8 cellular contexts compared by ENCODE assay signal in genomic region chr4:55397024-55397520, GRCh38. TPM values are rescaled to one million over a fixed set of nuclear protein-coding genes. Genes with fewer than 3 reads are reported as not detected.
DNase-seq lines count a peak whose midpoint lies in the region; TF ChIP-seq lines count a peak whose summit lies in the region.

No MANE protein-coding gene starts in this region.

- H3K27me3 ChIP-seq in SK-N-SH (ENCODE audit: insufficient read depth), result no peaks in the 10 kb centered on the region
- no peaks in the 10 kb centered on the region for H3K27me3 ChIP-seq in esophagus muscularis mucosa
- H3K27me3 ChIP-seq in ovary, result no peaks in the 10 kb centered on the region

- H3K9me3 ChIP-seq in SK-N-SH, result no peaks in the 10 kb centered on the region
- no peaks in the 10 kb centered on the region for H3K9me3 ChIP-seq in esophagus muscularis mucosa
- no peaks in the 10 kb centered on the region for H3K9me3 ChIP-seq in ovary

- H3K4me3 ChIP-seq in SK-N-SH (ENCODE audit: low read depth in 2 of 2, low read length in 1 of 2) (peak overlapping the region; percentile 81 to 90), esophagus muscularis mucosa (peak overlapping the region; percentile 88 to 100 (median 96)), ovary (peak overlapping the region; percentile 85)

- POLR2A ChIA-PET in SK-N-SH (lab: Yijun Ruan, JAX), result interaction anchor here (0.7 kb wide), 1 partner anchor 23 kb away, joined by 3 read pairs; no protein-coding TSS in a partner anchor

- H3F3A ChIP-seq in SK-N-SH (replicated peaks; ENCODE audit: insufficient read depth), result peaks cover 11% of the 10 kb centered on the region

- peaks cover 48% of the 10 kb centered on the region for H4K20me1 ChIP-seq in SK-N-SH (ENCODE audit: insufficient read depth)

- no peak overlapping the region for H2AFZ ChIP-seq in SK-N-SH (ENCODE audit: low read depth)

- CTCF ChIA-PET in SK-N-SH (lab: Yijun Ruan, JAX), result interaction anchor here (2.4 kb wide), 1 partner anchor 51 kb away, joined by 12 read pairs; the partner anchor contains the start of gene SRD5A3

- H3K9ac ChIP-seq in SK-N-SH, result peak overlapping the region; percentile 98

- peak overlapping the region; percentile 99 for H3K4me2 ChIP-seq in SK-N-SH

- H3K27ac ChIP-seq in SK-N-SH (ENCODE audit: low read depth in 2 of 2, low read length in 1 of 2) (peak overlapping the region; percentile 86 to 89), esophagus muscularis mucosa (replicated peaks in 1 of 4) (peak overlapping the region; percentile 94 to 100 (median 100)), ovary (peak overlapping the region; percentile 58 to 95)

- peaks cover 60% of the 10 kb centered on the region for H3K79me2 ChIP-seq in SK-N-SH (ENCODE audit: insufficient read depth)

- TF ChIP-seq RAD21 in SK-N-SH (IDR thresholded peaks at IDR 0.05; ENCODE audit: low read length), result no peak

- TF ChIP-seq POLR2A in esophagus muscularis mucosa (IDR thresholded peaks at IDR 0.05; ENCODE audit: low read depth) (no peak), ovary (IDR thresholded peaks at IDR 0.05) (no peak)

- H3K9me2 ChIP-seq in SK-N-SH, result no peaks in the 10 kb centered on the region

- intact Hi-C loops in esophagus muscularis mucosa (cut with DNase I) (loop anchor here (5.0 kb wide), 1 partner anchor 150 kb away; the partner anchor contains the start of gene CLOCK), ovary (cut with DNase I) (loop anchor here in 1 of 4 donors (2.0 to 5.0 kb wide), 2 partner anchors 50 to 150 kb away; partner anchors contain the start of genes CLOCK and SRD5A3)

- TF ChIP-seq EP300 in SK-N-SH (IDR thresholded peaks at IDR 0.05; ENCODE audit: borderline replicate concordance in 1 of 2, low read depth in 1 of 2, low read length in 1 of 2) (no peak), esophagus muscularis mucosa (IDR thresholded peaks at IDR 0.05) (no peak), ovary (IDR thresholded peaks at IDR 0.05) (no peak)

- DNase-seq in NCI-H510A treated with DMSO at 0.1 percent for 48 hours (lab: John Stamatoyannopoulos, UW) (peak; percentile 36), NCI-H510A (lab: John Stamatoyannopoulos, UW) (no peak), SK-N-SH (peak; percentile 57), esophagus muscularis mucosa (ENCODE audit: extremely low spot score) (no peak), ovary (peak in 3 of 5 donors; percentile 43 to 47 (median 46)), GF-D8 (lab: John Stamatoyannopoulos, UW) (no peak), DMS153 (lab: John Stamatoyannopoulos, UW) (no peak)
- DNase-seq in NK-92 treated with Interleukin-12 subunit alpha and Interleukin-12 subunit beta, amount 100 ng/mL, for 24 hours (lab: John Stamatoyannopoulos, UW), result no peak

- H3K36me3 ChIP-seq in SK-N-SH (replicated peaks in 1 of 2; ENCODE audit: control insufficient read depth in 1 of 2, insufficient read depth in 2 of 2, low read length in 1 of 2) (peaks cover 13 to 30% of the 10 kb centered on the region in 2 experiments), esophagus muscularis mucosa (peaks cover 0 to 12% (median 5%) of the 10 kb centered on the region in 4 donors), ovary (no peaks in the 10 kb centered on the region)

- TF ChIP-seq CTCF in SK-N-SH (IDR thresholded peaks at IDR 0.05) (no peak), esophagus muscularis mucosa (IDR thresholded peaks at IDR 0.05) (no peak), ovary (IDR thresholded peaks at IDR 0.05) (no peak)

- H3K4me1 ChIP-seq in SK-N-SH (ENCODE audit: control insufficient read depth in 1 of 2, insufficient read depth in 2 of 2, low read depth in 1 of 2, low read length in 1 of 2) (peaks cover 0 to 5% of the 10 kb centered on the region in 2 experiments; a peak in 2 of 4 replicates), esophagus muscularis mucosa (peaks cover 27 to 53% (median 50%) of the 10 kb centered on the region in 4 donors), ovary (ENCODE audit: insufficient read depth) (peaks cover 5% of the 10 kb centered on the region)

- WGBS in SK-N-SH (ENCODE audit: low lambda C conversion rate), result 3% methylated on average over 9 of the region's 9 CpGs
- WGBS in esophagus muscularis mucosa, result 13% methylated on average over 9 of the region's 9 CpGs
- WGBS in ovary, 3 donors, result 4% methylated on average over 9 of the region's 9 CpGs

TF ChIP-seq in SK-N-SH, 30 proteins besides CTCF, POLR2A, EP300 and RAD21:
- TF ChIP-seq SIN3A (IDR thresholded peaks at IDR 0.05; ENCODE audit: borderline replicate concordance, low read depth, low read length) (peak; percentile 7; the same call in 1 of the 2 replicates), NFIC (IDR thresholded peaks at IDR 0.05; ENCODE audit: borderline replicate concordance) (no peak), MXI1 (IDR thresholded peaks at IDR 0.05; ENCODE audit: low read depth, low read length) (peak; percentile 45; the same call in 1 of the 2 replicates)

RNA-seq across cellular contexts. Expression of gene TMEM165, which starts 1.3 kb away (rescaled TPM):
- polyA plus RNA-seq in SK-N-SH (2012; rRNA removed) (58.6 and 89.2 TPM in 2 replicates), ovary (10 to 100 TPM; 33.3 to 57.8 TPM)
- polyA plus RNA-seq in SK-N-SH (2012; cell fraction: cytosol; rRNA removed), result 75.8 and 85.3 TPM in 2 replicates
- polyA plus RNA-seq in SK-N-SH (2012; cell fraction: nucleus; rRNA removed), result 70.8 and 135 TPM in 2 replicates
- total RNA-seq in esophagus muscularis mucosa (100 to 1,000 TPM; 133 to 193 (median 168) TPM), ovary (100 to 1,000 TPM in 1 of 7 donors, 10 to 100 TPM in 6; 54.6 to 230 (median 84.1) TPM)

RNA-seq across cellular contexts. Expression of gene SRD5A3, which starts 51.0 kb away (rescaled TPM):
- polyA plus RNA-seq in SK-N-SH (2012; rRNA removed) (5.1 TPM in 2 replicates), ovary (10 to 100 TPM in 1 of 2 donors, 1 to 10 TPM in 1; 2.9 to 12.3 TPM)
- polyA plus RNA-seq in SK-N-SH (2012; cell fraction: cytosol; rRNA removed), result 5.9 and 6.4 TPM in 2 replicates
- 2.1 TPM in 2 replicates for polyA plus RNA-seq in SK-N-SH (2012; cell fraction: nucleus; rRNA removed)
- total RNA-seq in esophagus muscularis mucosa (1 to 10 TPM; 3.0 to 7.9 (median 5.2) TPM), ovary (1 to 10 TPM; 1.2 to 9.4 (median 2.9) TPM)

Comparison
In these comparisons a context has a peak if more than half of its experiments do, and no peak if none do; other contexts are left out.
1. DNase-seq: peak in NCI-H510A treated with DMSO at 0.1 percent for 48 hours (single experiment), SK-N-SH (single experiment) and ovary (3 of 5); none in NCI-H510A (single experiment), esophagus muscularis mucosa (single experiment), NK-92 treated with Interleukin-12 subunit alpha and Interleukin-12 subunit beta, amount 100 ng/mL, for 24 hours (single experiment), GF-D8 (single experiment) and DMS153 (single experiment).
2. Peak in every context shown above with its lines, with median percentiles within 50 percentile points of each other: H3K27ac ChIP-seq and H3K4me3 ChIP-seq.